ENCODE assay signal across 1 cellular context in the genomic region with DNA sequence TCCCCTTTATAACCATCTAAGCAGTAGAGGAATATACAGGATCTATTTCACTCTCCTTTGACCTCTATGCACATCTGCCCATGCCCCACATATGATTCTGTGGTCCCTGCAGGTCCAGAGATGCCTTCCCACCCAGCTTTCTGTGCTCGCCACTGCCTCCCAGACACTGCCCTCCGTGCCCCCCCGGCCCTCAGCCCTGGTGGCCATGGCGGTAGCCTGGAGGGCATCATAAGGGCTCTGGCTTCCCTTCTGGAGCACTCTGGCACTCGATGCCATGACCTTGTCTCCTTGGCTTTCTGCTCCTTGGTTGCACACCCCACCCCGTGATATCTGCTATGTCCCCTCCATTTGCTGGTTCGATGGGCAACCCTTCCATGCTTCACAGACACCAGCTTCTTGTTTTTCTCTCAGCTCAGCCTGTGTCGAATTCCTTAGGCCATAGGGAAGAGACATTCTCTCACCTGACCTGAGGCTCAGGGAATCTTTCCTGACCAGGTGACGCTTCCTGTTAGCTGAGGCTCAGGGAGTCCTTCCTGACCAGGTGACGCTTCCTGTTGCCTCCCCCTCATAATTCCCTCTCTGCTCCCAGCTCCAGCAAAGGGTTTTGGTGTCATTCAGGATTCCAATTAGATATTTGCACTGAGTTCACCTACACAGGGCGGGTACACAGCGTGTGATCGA.
TF ChIP-seq lines count a peak whose summit lies in the region.

No MANE protein-coding gene starts in this region.

TF ChIP-seq in GM23338, 12 proteins besides CTCF, POLR2A, EP300 and RAD21 (continued from another document):
- TF ChIP-seq, protein P1, sequence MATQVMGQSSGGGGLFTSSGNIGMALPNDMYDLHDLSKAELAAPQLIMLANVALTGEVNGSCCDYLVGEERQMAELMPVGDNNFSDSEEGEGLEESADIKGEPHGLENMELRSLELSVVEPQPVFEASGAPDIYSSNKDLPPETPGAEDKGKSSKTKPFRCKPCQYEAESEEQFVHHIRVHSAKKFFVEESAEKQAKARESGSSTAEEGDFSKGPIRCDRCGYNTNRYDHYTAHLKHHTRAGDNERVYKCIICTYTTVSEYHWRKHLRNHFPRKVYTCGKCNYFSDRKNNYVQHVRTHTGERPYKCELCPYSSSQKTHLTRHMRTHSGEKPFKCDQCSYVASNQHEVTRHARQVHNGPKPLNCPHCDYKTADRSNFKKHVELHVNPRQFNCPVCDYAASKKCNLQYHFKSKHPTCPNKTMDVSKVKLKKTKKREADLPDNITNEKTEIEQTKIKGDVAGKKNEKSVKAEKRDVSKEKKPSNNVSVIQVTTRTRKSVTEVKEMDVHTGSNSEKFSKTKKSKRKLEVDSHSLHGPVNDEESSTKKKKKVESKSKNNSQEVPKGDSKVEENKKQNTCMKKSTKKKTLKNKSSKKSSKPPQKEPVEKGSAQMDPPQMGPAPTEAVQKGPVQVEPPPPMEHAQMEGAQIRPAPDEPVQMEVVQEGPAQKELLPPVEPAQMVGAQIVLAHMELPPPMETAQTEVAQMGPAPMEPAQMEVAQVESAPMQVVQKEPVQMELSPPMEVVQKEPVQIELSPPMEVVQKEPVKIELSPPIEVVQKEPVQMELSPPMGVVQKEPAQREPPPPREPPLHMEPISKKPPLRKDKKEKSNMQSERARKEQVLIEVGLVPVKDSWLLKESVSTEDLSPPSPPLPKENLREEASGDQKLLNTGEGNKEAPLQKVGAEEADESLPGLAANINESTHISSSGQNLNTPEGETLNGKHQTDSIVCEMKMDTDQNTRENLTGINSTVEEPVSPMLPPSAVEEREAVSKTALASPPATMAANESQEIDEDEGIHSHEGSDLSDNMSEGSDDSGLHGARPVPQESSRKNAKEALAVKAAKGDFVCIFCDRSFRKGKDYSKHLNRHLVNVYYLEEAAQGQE (IDR thresholded peaks at IDR 0.05; ENCODE audit: unreplicated experiment): no peak
- TF ChIP-seq ZNF331 (CRISPR knock-in tag; IDR thresholded peaks at IDR 0.05; ENCODE audit: low read depth) (no peak), ZNF114 (CRISPR knock-in tag; IDR thresholded peaks at IDR 0.05) (no peak), POLR2AphosphoS5 (IDR thresholded peaks at IDR 0.05; ENCODE audit: low read depth) (no peak)
